In genomic region chr2:73386894-73387636, GRCh38 we compare ENCODE assay signal across 8 cellular contexts. TPM values are rescaled to one million over a fixed set of nuclear protein-coding genes. Genes with fewer than 3 reads are reported as not detected.
DNase-seq lines count a peak whose midpoint lies in the region; ATAC-seq and TF ChIP-seq lines count a peak whose summit lies in the region.

No MANE protein-coding gene starts in this region.

- H3K4me3 ChIP-seq in right atrium auricular region (peak overlapping the region; percentile 58 to 85), ascending aorta (peak overlapping the region; percentile 69 to 86), mesendoderm (ENCODE audit: low read length) (peak overlapping the region; percentile 62)

- H3K9me3 ChIP-seq in right atrium auricular region (no peaks in the 10 kb centered on the region), ascending aorta (no peaks in the 10 kb centered on the region)

- no peak overlapping the region for H4K8ac ChIP-seq in mesendoderm (ENCODE audit: low read depth, low read length)

- no peak overlapping the region for H2AK5ac ChIP-seq in mesendoderm (ENCODE audit: low read length)

- peaks cover 6% of the 10 kb centered on the region for H3K79me1 ChIP-seq in mesendoderm (ENCODE audit: low read length)

- H3K9ac ChIP-seq in mesendoderm (ENCODE audit: low read length), result peak overlapping the region; percentile 76

- no peak overlapping the region for H2BK120ac ChIP-seq in mesendoderm (ENCODE audit: low read depth, low read length)

- H3K4ac ChIP-seq in mesendoderm (ENCODE audit: low read depth, low read length), result no peak overlapping the region

- H3K23ac ChIP-seq in mesendoderm (ENCODE audit: low read length), result no peak overlapping the region

- no peak overlapping the region for H2BK5ac ChIP-seq in mesendoderm (ENCODE audit: low read length)

- H2BK15ac ChIP-seq in mesendoderm (replicated peaks; ENCODE audit: low read depth), result no peak overlapping the region

- peak overlapping the region; percentile 86 for H3K56ac ChIP-seq in mesendoderm (ENCODE audit: low read length)

- H3K36me3 ChIP-seq in right atrium auricular region, result no peaks in the 10 kb centered on the region
- H3K36me3 ChIP-seq in ascending aorta, result no peaks in the 10 kb centered on the region
- no peaks in the 10 kb centered on the region for H3K36me3 ChIP-seq in mesendoderm (ENCODE audit: control insufficient read depth, insufficient read depth, low read length)

- H3K27me3 ChIP-seq in right atrium auricular region (no peaks in the 10 kb centered on the region), ascending aorta (no peaks in the 10 kb centered on the region), mesendoderm (ENCODE audit: insufficient read depth, low read length, poor library complexity) (peaks cover under 1% of the 10 kb centered on the region)

- H3K4me1 ChIP-seq in right atrium auricular region (peaks cover 0 to 21% of the 10 kb centered on the region in 2 donors), ascending aorta (peaks cover 0 to 8% of the 10 kb centered on the region in 2 donors), mesendoderm (ENCODE audit: control insufficient read depth, low read depth, low read length) (peaks cover 4% of the 10 kb centered on the region)

- peaks cover 30% of the 10 kb centered on the region for H3K79me2 ChIP-seq in mesendoderm (ENCODE audit: control insufficient read depth, insufficient read depth, low read length)

- TF ChIP-seq CTCF in right atrium auricular region (IDR thresholded peaks at IDR 0.05), result no peak
- no peak for TF ChIP-seq CTCF in ascending aorta (IDR thresholded peaks at IDR 0.05)

- WGBS in mesendoderm (ENCODE audit: extremely low coverage, insufficient coverage, low lambda C conversion rate), result no CpG with 5 or more reads among the region's 6 CpGs

- H3K27ac ChIP-seq in right atrium auricular region, result peak overlapping the region; percentile 86 to 92
- peak overlapping the region; percentile 80 to 86 for H3K27ac ChIP-seq in ascending aorta
- no peak overlapping the region for H3K27ac ChIP-seq in mesendoderm (ENCODE audit: low read depth, low read length)

- DNase-seq in right atrium auricular region (ENCODE audit: low spot score) (no peak), cardiac septum (ENCODE audit: low spot score) (no peak), ascending aorta (ENCODE audit: low spot score in 2 of 2) (no peak), mesendoderm (no peak), nucleus accumbens (lab: John Stamatoyannopoulos, UW) (no peak), amygdala (lab: John Stamatoyannopoulos, UW) (no peak), foreskin melanocyte (no peak)

- no peak overlapping the region for H3K18ac ChIP-seq in mesendoderm (ENCODE audit: low read length)

- peak overlapping the region; percentile 15 for H3K4me2 ChIP-seq in mesendoderm (ENCODE audit: low read length)

- intact Hi-C loops in cardiac septum (cut with DNase I) (loop anchor here (1.0 to 5.0 kb wide), 2 partner anchors 31 to 155 kb away; partner anchors contain the start of genes CCT7 and PRADC1), ascending aorta (cut with DNase I) (loop anchor here (2.0 to 5.0 kb wide), 5 partner anchors 152 to 1460 kb away; partner anchors contain the start of genes CCT7, RAB11FIP5, SFXN5 and TPRKB)

- no peak for ATAC-seq in HG03025 (IDR thresholded peaks at IDR 0.05; ENCODE audit: low FRiP score, unreplicated experiment)

- H4K5ac ChIP-seq in mesendoderm (ENCODE audit: low read length), result no peak overlapping the region

RNA-seq across cellular contexts. Expression of gene ALMS1, which starts 1.4 kb away (rescaled TPM):
- total RNA-seq in right atrium auricular region (10 to 100 TPM in 1 of 2 donors, 1 to 10 TPM in 1; 8.7 to 14.9 TPM), cardiac septum (11.6 TPM), ascending aorta (12.8 TPM)
- polyA plus RNA-seq in mesendoderm (2013, experiment 1 of 2), result 12.6 TPM
- polyA plus RNA-seq in mesendoderm (2013, experiment 2 of 2), result 11.0 TPM
